Comparison of ENCODE assay signal across 1 cellular context in the genomic region with DNA sequence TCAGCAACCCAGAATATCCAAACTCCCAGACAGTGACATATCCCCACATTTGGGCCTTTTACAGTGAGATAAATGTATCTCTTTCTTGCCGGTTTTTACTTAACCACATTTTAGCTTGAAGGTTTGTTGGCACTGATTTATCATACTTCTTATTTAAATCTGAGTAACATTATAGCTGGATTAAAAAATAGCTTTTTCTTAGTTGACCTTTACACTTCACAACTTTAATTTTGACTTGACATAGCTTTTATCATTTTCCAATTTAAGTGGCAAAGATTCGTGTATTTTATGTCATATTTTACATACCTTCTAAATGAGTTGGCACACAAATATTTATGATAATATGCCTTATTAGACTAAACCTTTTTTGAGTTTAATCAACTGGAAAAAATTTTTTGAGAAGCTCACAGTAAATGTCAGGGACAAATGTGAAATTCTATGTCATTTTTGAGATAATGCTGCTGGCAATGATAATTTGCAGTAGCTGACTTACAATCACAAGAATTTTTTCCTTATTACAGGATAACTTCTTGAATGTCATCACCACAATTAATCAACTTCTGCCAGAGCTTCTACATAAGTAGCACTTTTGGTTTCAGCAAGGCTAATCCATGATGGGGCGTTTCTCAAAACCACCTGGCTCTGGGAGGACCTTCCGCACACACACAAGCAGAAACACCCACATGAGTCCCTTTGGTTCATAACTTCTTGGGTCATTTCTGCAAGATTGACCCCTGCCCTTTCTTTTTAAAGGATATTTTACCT.
TF ChIP-seq lines count a peak whose summit lies in the region.

No MANE protein-coding gene starts in this region.

TF ChIP-seq in HepG2, 621 proteins besides CTCF, POLR2A, EP300 and RAD21 (continued from another document):
- TF ChIP-seq HNF4G (IDR thresholded peaks at IDR 0.05; ENCODE audit: borderline replicate concordance, low read depth, low read length): no peak
- no peak for TF ChIP-seq HNF4G (CRISPR knock-in tag; IDR thresholded peaks at IDR 0.05; ENCODE audit: borderline replicate concordance, low read depth)
- TF ChIP-seq GABPB1 (CRISPR knock-in tag; IDR thresholded peaks at IDR 0.05): no peak
- no peak for TF ChIP-seq PPARG (CRISPR knock-in tag; conservative IDR thresholded peaks at IDR 0.05)
- TF ChIP-seq HNRNPK (IDR thresholded peaks at IDR 0.05; ENCODE audit: low read depth, low read length, poor library complexity, severe bottlenecking): no peak
- no peak for TF ChIP-seq ZSCAN9 (CRISPR knock-in tag; IDR thresholded peaks at IDR 0.05; ENCODE audit: borderline replicate concordance)
- no peak for TF ChIP-seq ZFP90 (CRISPR knock-in tag; IDR thresholded peaks at IDR 0.05; ENCODE audit: borderline replicate concordance)
- TF ChIP-seq, protein P1, sequence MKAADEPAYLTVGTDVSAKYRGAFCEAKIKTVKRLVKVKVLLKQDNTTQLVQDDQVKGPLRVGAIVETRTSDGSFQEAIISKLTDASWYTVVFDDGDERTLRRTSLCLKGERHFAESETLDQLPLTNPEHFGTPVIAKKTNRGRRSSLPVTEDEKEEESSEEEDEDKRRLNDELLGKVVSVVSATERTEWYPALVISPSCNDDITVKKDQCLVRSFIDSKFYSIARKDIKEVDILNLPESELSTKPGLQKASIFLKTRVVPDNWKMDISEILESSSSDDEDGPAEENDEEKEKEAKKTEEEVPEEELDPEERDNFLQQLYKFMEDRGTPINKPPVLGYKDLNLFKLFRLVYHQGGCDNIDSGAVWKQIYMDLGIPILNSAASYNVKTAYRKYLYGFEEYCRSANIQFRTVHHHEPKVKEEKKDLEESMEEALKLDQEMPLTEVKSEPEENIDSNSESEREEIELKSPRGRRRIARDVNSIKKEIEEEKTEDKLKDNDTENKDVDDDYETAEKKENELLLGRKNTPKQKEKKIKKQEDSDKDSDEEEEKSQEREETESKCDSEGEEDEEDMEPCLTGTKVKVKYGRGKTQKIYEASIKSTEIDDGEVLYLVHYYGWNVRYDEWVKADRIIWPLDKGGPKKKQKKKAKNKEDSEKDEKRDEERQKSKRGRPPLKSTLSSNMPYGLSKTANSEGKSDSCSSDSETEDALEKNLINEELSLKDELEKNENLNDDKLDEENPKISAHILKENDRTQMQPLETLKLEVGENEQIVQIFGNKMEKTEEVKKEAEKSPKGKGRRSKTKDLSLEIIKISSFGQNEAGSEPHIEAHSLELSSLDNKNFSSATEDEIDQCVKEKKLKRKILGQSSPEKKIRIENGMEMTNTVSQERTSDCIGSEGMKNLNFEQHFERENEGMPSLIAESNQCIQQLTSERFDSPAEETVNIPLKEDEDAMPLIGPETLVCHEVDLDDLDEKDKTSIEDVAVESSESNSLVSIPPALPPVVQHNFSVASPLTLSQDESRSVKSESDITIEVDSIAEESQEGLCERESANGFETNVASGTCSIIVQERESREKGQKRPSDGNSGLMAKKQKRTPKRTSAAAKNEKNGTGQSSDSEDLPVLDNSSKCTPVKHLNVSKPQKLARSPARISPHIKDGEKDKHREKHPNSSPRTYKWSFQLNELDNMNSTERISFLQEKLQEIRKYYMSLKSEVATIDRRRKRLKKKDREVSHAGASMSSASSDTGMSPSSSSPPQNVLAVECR (CRISPR knock-in tag; IDR thresholded peaks at IDR 0.05; ENCODE audit: borderline replicate concordance): no peak
- no peak for TF ChIP-seq SIN3A (IDR thresholded peaks at IDR 0.05; ENCODE audit: borderline replicate concordance, low read depth, low read length)
- TF ChIP-seq, protein P2, sequence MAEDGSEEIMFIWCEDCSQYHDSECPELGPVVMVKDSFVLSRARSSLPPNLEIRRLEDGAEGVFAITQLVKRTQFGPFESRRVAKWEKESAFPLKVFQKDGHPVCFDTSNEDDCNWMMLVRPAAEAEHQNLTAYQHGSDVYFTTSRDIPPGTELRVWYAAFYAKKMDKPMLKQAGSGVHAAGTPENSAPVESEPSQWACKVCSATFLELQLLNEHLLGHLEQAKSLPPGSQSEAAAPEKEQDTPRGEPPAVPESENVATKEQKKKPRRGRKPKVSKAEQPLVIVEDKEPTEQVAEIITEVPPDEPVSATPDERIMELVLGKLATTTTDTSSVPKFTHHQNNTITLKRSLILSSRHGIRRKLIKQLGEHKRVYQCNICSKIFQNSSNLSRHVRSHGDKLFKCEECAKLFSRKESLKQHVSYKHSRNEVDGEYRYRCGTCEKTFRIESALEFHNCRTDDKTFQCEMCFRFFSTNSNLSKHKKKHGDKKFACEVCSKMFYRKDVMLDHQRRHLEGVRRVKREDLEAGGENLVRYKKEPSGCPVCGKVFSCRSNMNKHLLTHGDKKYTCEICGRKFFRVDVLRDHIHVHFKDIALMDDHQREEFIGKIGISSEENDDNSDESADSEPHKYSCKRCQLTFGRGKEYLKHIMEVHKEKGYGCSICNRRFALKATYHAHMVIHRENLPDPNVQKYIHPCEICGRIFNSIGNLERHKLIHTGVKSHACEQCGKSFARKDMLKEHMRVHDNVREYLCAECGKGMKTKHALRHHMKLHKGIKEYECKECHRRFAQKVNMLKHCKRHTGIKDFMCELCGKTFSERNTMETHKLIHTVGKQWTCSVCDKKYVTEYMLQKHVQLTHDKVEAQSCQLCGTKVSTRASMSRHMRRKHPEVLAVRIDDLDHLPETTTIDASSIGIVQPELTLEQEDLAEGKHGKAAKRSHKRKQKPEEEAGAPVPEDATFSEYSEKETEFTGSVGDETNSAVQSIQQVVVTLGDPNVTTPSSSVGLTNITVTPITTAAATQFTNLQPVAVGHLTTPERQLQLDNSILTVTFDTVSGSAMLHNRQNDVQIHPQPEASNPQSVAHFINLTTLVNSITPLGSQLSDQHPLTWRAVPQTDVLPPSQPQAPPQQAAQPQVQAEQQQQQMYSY (CRISPR knock-in tag; IDR thresholded peaks at IDR 0.05): no peak
- no peak for TF ChIP-seq ZNF205 (CRISPR knock-in tag; IDR thresholded peaks at IDR 0.05)
- TF ChIP-seq, protein P3, sequence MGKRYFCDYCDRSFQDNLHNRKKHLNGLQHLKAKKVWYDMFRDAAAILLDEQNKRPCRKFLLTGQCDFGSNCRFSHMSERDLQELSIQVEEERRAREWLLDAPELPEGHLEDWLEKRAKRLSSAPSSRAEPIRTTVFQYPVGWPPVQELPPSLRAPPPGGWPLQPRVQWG (CRISPR knock-in tag; IDR thresholded peaks at IDR 0.05; ENCODE audit: borderline replicate concordance, low read depth): no peak
- TF ChIP-seq TBX2 (CRISPR knock-in tag; IDR thresholded peaks at IDR 0.05; ENCODE audit: borderline replicate concordance): no peak
- TF ChIP-seq, protein P4, sequence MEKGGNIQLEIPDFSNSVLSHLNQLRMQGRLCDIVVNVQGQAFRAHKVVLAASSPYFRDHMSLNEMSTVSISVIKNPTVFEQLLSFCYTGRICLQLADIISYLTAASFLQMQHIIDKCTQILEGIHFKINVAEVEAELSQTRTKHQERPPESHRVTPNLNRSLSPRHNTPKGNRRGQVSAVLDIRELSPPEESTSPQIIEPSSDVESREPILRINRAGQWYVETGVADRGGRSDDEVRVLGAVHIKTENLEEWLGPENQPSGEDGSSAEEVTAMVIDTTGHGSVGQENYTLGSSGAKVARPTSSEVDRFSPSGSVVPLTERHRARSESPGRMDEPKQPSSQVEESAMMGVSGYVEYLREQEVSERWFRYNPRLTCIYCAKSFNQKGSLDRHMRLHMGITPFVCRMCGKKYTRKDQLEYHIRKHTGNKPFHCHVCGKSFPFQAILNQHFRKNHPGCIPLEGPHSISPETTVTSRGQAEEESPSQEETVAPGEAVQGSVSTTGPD (CRISPR knock-in tag; IDR thresholded peaks at IDR 0.05): no peak
- TF ChIP-seq ZNF34 (CRISPR knock-in tag; IDR thresholded peaks at IDR 0.05; ENCODE audit: borderline replicate concordance): no peak
